29 cellular contexts compared by ENCODE assay signal in the genomic region with DNA sequence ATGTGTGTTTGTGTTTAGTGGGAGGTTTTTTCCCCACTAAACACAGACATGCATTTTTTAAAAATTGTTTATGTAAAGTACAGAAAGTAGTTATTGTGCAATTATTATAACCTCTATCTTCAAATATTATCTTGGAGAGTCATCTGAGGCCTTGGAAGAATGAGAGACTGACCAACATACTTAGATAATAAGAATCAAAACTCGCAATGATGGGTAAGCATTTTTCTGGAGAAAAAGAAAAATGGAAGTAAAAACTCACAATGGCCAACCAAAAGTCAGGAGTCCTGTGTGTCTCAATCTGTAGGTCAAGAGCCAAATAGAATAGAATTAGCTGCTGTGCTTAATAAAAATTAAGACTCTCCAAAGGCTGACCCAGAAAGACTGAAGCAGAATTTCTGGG.
"Had no signal": no experiment of that assay in that cellular context is flagged by ENCODE, and none has a peak within 500 bp of the region (broad histone marks: within the 10 kb centered on the region; RNA-seq: fewer than 3 reads in every experiment).

No MANE protein-coding gene starts in this region.

- H3K27me3 Mint-ChIP-seq: activated CD8-positive, alpha-beta memory T cell treated with anti-CD3 and anti-CD28 coated beads, Interleukin-2, amount 10 ng/mL, durations not matched to agents 7 days and 5 days; activated CD8-positive, alpha-beta T cell treated with anti-CD3 and anti-CD28 coated beads for 36 hours; activated naive CD8-positive, alpha-beta T cell treated with anti-CD3 and anti-CD28 coated beads, Interleukin-2, amount 50 U/mL, for 24 hours; natural killer cell treated with Interleukin-12 subunit alpha and Interleukin-12 subunit beta and Interleukin-15 and Interleukin-18, amount 100 ng/mL, for 72 hours; stimulated activated memory B cell treated with anti-CD40 and anti-IgM and Interleukin-4, amounts not matched to agents 10 μg/mL and 1 μg/mL and 100 μg/mL, for 72 hours had no signal

- H3K27ac Mint-ChIP-seq: activated CD8-positive, alpha-beta memory T cell treated with anti-CD3 and anti-CD28 coated beads, Interleukin-2, amount 10 ng/mL, durations not matched to agents 7 days and 5 days; activated CD8-positive, alpha-beta T cell treated with anti-CD3 and anti-CD28 coated beads for 36 hours; activated naive CD8-positive, alpha-beta T cell treated with anti-CD3 and anti-CD28 coated beads, Interleukin-2, amount 50 U/mL, for 24 hours; activated T-helper 1 cell treated with anti-CD3 and anti-CD28 coated beads, Interleukin-12 subunit alpha, Interleukin-12 subunit beta, Interleukin-2, Interleukin-4 antibody, amounts not matched to agents 30 ng/mL and 10 ng/mL and 1 ng/mL, durations not matched to agents 14 hours and 24 hours and 36 hours; natural killer cell treated with Interleukin-12 subunit alpha and Interleukin-12 subunit beta and Interleukin-15 and Interleukin-18, amount 100 ng/mL, for 72 hours; stimulated activated memory B cell treated with anti-CD40 and anti-IgM and Interleukin-4, amounts not matched to agents 10 μg/mL and 1 μg/mL and 100 μg/mL, for 72 hours had no signal

- H3K27ac ChIP-seq: ascending aorta, brain microvascular endothelial cell, gastrocnemius medialis, parathyroid adenoma, stomach, suprapubic skin, tibial nerve, uterus had no signal

- H3K4me1 ChIP-seq: ascending aorta, suprapubic skin, tibial nerve, uterus had no signal

- ATAC-seq: activated CD8-positive, alpha-beta memory T cell treated with anti-CD3 and anti-CD28 coated beads, Interleukin-2, amount 10 ng/mL, durations not matched to agents 7 days and 5 days; activated CD8-positive, alpha-beta T cell treated with anti-CD3 and anti-CD28 coated beads for 36 hours; activated naive CD8-positive, alpha-beta T cell treated with anti-CD3 and anti-CD28 coated beads, Interleukin-2, amount 50 U/mL, for 24 hours; gastrocnemius medialis; left cardiac atrium; natural killer cell treated with Interleukin-12 subunit alpha and Interleukin-12 subunit beta and Interleukin-15 and Interleukin-18, amount 100 ng/mL, for 72 hours; sciatic nerve; stimulated activated memory B cell treated with anti-CD40 and anti-IgM and Interleukin-4, amounts not matched to agents 10 μg/mL and 1 μg/mL and 100 μg/mL, for 72 hours had no signal

- DNase-seq: activated CD4-positive, alpha-beta T cell treated with anti-CD3 and anti-CD28 coated beads for 48 hours; activated CD4-positive, CD25-positive, alpha-beta regulatory T cell; activated CD8-positive, alpha-beta memory T cell treated with anti-CD3 and anti-CD28 coated beads, Interleukin-2, amount 10 ng/mL, durations not matched to agents 7 days and 5 days; activated CD8-positive, alpha-beta T cell treated with anti-CD3 and anti-CD28 coated beads for 36 hours; activated gamma-delta T cell; activated naive CD4-positive, alpha-beta T cell treated with anti-CD3 and anti-CD28 coated beads, Interleukin-2, amount 50 U/mL, for 16 hours; activated naive CD8-positive, alpha-beta T cell treated with anti-CD3 and anti-CD28 coated beads, Interleukin-2, amount 50 U/mL, for 24 hours; activated T-cell treated with anti-CD3 and anti-CD28 coated beads for 4 hours; brain microvascular endothelial cell; caudate nucleus; effector memory CD4-positive, alpha-beta T cell; gastrocnemius medialis; hippocampal formation; islet precursor cell; left cardiac atrium; midbrain; small intestine; stimulated activated CD4-positive, alpha-beta T cell treated with anti-CD3 and anti-CD28 coated beads, Interleukin-15, amount 100 ng/mL, for 24 hours; stomach; T-helper 9 cell; uterus had no signal

- H3K27me3 ChIP-seq: ascending aorta, brain microvascular endothelial cell, gastrocnemius medialis, stomach, suprapubic skin, tibial nerve, uterus had no signal

- H3K4me3 Mint-ChIP-seq: activated CD8-positive, alpha-beta memory T cell treated with anti-CD3 and anti-CD28 coated beads, Interleukin-2, amount 10 ng/mL, durations not matched to agents 7 days and 5 days; activated CD8-positive, alpha-beta T cell treated with anti-CD3 and anti-CD28 coated beads for 36 hours; activated naive CD8-positive, alpha-beta T cell treated with anti-CD3 and anti-CD28 coated beads, Interleukin-2, amount 50 U/mL, for 24 hours; activated T-helper 1 cell treated with anti-CD3 and anti-CD28 coated beads, Interleukin-12 subunit alpha, Interleukin-12 subunit beta, Interleukin-2, Interleukin-4 antibody, amounts not matched to agents 30 ng/mL and 10 ng/mL and 1 ng/mL, durations not matched to agents 14 hours and 24 hours and 36 hours; natural killer cell treated with Interleukin-12 subunit alpha and Interleukin-12 subunit beta and Interleukin-15 and Interleukin-18, amount 100 ng/mL, for 72 hours; stimulated activated memory B cell treated with anti-CD40 and anti-IgM and Interleukin-4, amounts not matched to agents 10 μg/mL and 1 μg/mL and 100 μg/mL, for 72 hours had no signal

- H3K36me3 ChIP-seq: ascending aorta, brain microvascular endothelial cell, gastrocnemius medialis, suprapubic skin, tibial nerve, uterus had no signal

- H3K9me3 Mint-ChIP-seq: activated CD8-positive, alpha-beta T cell treated with anti-CD3 and anti-CD28 coated beads for 36 hours; activated naive CD8-positive, alpha-beta T cell treated with anti-CD3 and anti-CD28 coated beads, Interleukin-2, amount 50 U/mL, for 24 hours; natural killer cell treated with Interleukin-12 subunit alpha and Interleukin-12 subunit beta and Interleukin-15 and Interleukin-18, amount 100 ng/mL, for 72 hours; stimulated activated memory B cell treated with anti-CD40 and anti-IgM and Interleukin-4, amounts not matched to agents 10 μg/mL and 1 μg/mL and 100 μg/mL, for 72 hours had no signal

- H3K4me3 ChIP-seq: ascending aorta, gastrocnemius medialis, stomach, suprapubic skin, tibial nerve, uterus had no signal

- H3K9me3 ChIP-seq: ascending aorta, gastrocnemius medialis, stomach, suprapubic skin, tibial nerve, uterus had no signal
